Comparison of ENCODE assay signal across 21 cellular contexts in genomic region chr5:78801413-78801812, GRCh38.
A peak's percentile ranks its signal among the peaks of the same experiment; 100 is the strongest.
DNase-seq lines count a peak whose midpoint lies in the region; ATAC-seq, FAIRE-seq and TF ChIP-seq lines count a peak whose summit lies in the region.
"Had no signal": no experiment of that assay in that cellular context is flagged by ENCODE, and none has a peak within 500 bp of the region (broad histone marks: within the 10 kb centered on the region; RNA-seq: fewer than 3 reads in every experiment).

No MANE protein-coding gene starts in this region.

- H3K23ac ChIP-seq in mesenchymal stem cell (ENCODE audit: low read length in 2 of 2) = no peak overlapping the region

- H3K18ac ChIP-seq in mesenchymal stem cell (ENCODE audit: low read depth in 1 of 2, low read length in 2 of 2) = peak overlapping the region in 1 of 2 experiments; percentile 41

- TF ChIP-seq EP300 in HepG2 (IDR thresholded peaks at IDR 0.05; ENCODE audit: low read depth in 2 of 2, low read length in 2 of 2) (no peak), HepG2 (CRISPR knock-in tag; IDR thresholded peaks at IDR 0.05; ENCODE audit: borderline replicate concordance) (no peak)

- POLR2A ChIA-PET in HepG2 (lab: Yijun Ruan, JAX) = no interaction called here
- POLR2A ChIA-PET in T-cell (lab: Charles Lee) = no interaction called here

- H2AFZ ChIP-seq in HepG2 (ENCODE audit: low read length) = no peak overlapping the region
- H2AFZ ChIP-seq in mesenchymal stem cell (ENCODE audit: low read depth, low read length) = no peak overlapping the region

- no peak overlapping the region for H3K9ac ChIP-seq in HepG2 (ENCODE audit: insufficient read depth, low read depth, low read length)
- no peak overlapping the region for H3K9ac ChIP-seq in mesenchymal stem cell (ENCODE audit: low read length)
- H3K9ac ChIP-seq: BLaER1 had no signal

- ATAC-seq in HepG2 (no peak), right lobe of liver (no peak), HG02759 (IDR thresholded peaks at IDR 0.05; ENCODE audit: unreplicated experiment) (no peak), T-cell (replicated peaks in 1 of 4) (no peak)
- ATAC-seq: GM12878 had no signal

- no TSS peak for BruUV-seq in HepG2 (replicated peaks; lab: Mats Ljungman, UMichigan)

- H3K27me3 Mint-ChIP-seq in T-cell = no peaks in the 10 kb centered on the region
- H3K27me3 Mint-ChIP-seq: CD4-positive, alpha-beta memory T cell had no signal

- in situ Hi-C loops in HepG2 (cut with HindIII; ENCODE audit: extremely low pct_ligation_motif_present, low pct_unique_long_range_greater_than_20kb) = no loop called here

- H3K79me1 ChIP-seq in mesenchymal stem cell (replicated peaks; ENCODE audit: low read length, poor library complexity, severe bottlenecking) = peaks cover 3% of the 10 kb centered on the region

- no peak for FAIRE-seq in HepG2 (lab: Jason Lieb, UNC)
- FAIRE-seq: GM12878, GM19239, H1, HTR-8/SVneo had no signal

- peak overlapping the region; percentile 18 for H2AK5ac ChIP-seq in mesenchymal stem cell (ENCODE audit: low read length, severe bottlenecking)

- H2BK120ac ChIP-seq in mesenchymal stem cell (ENCODE audit: low read depth, low read length) = no peak overlapping the region

- H2BK12ac ChIP-seq in mesenchymal stem cell (ENCODE audit: low read length in 2 of 2) = no peak overlapping the region

- H3K9me3 Mint-ChIP-seq in T-cell = peaks cover 6 to 15% (median 10%) of the 10 kb centered on the region in 3 donors

- H2BK15ac ChIP-seq in mesenchymal stem cell (ENCODE audit: low read depth, poor library complexity, severe bottlenecking) = no peak overlapping the region

- H3K4me1 Mint-ChIP-seq in T-cell = peaks cover 0 to 4% (median 0%) of the 10 kb centered on the region in 3 donors
- H3K4me1 Mint-ChIP-seq: CD14-positive monocyte, H9 had no signal

- H3K36me3 Mint-ChIP-seq in T-cell = peaks cover 49% of the 10 kb centered on the region

- WGBS in HepG2 (ENCODE audit: low lambda C conversion rate) = 98% methylated on average over 7 of the region's 8 CpGs
- WGBS in right lobe of liver (ENCODE audit: insufficient coverage, low coverage, low lambda C conversion rate, missing lambda C conversion rate) = 82% methylated on average over 2 of the region's 8 CpGs
- WGBS in mesenchymal stem cell = 97% methylated on average over 8 of the region's 8 CpGs

- TF ChIP-seq POLR2A in HepG2 (IDR thresholded peaks at IDR 0.05; ENCODE audit: insufficient read depth in 1 of 2, low read depth in 2 of 2, low read length in 2 of 2) (no peak), right lobe of liver (IDR thresholded peaks at IDR 0.05) (no peak)

- peaks cover 2% of the 10 kb centered on the region for H3K4me1 ChIP-seq in HepG2 (ENCODE audit: insufficient read depth, low read length)
- H3K4me1 ChIP-seq in right lobe of liver = no peaks in the 10 kb centered on the region
- H3K4me1 ChIP-seq in mesenchymal stem cell (ENCODE audit: control insufficient read depth, insufficient read depth, low read depth, low read length) = peaks cover 9% of the 10 kb centered on the region
- H3K4me1 ChIP-seq: BLaER1 had no signal

- no peaks in the 10 kb centered on the region for H3K9me3 ChIP-seq in HepG2 (ENCODE audit: low read length)
- H3K9me3 ChIP-seq in right lobe of liver = no peaks in the 10 kb centered on the region
- H3K9me3 ChIP-seq in mesenchymal stem cell (ENCODE audit: control insufficient read depth, low read length) = no peaks in the 10 kb centered on the region

- no peak overlapping the region for H3K4me3 Mint-ChIP-seq in T-cell
- H3K4me3 Mint-ChIP-seq: CD14-positive monocyte; CD4-positive, alpha-beta memory T cell; H9 had no signal

- H3K4me2 ChIP-seq in HepG2 (ENCODE audit: low read depth, low read length) (no peak overlapping the region), mesenchymal stem cell (ENCODE audit: low read length, poor library complexity, severe bottlenecking) (no peak overlapping the region)
- H3K4me2 ChIP-seq: BLaER1 had no signal

- H3K14ac ChIP-seq in mesenchymal stem cell (ENCODE audit: low read length in 2 of 2) = peak overlapping the region in 1 of 2 experiments; percentile 62

- H3K36me3 ChIP-seq in HepG2 (replicated peaks in 1 of 2; ENCODE audit: control insufficient read depth in 1 of 2, insufficient read depth in 2 of 2, low read length in 2 of 2) (peaks cover 9 to 19% of the 10 kb centered on the region in 2 experiments; a peak in 4 of 5 replicates), right lobe of liver (no peaks in the 10 kb centered on the region), mesenchymal stem cell (ENCODE audit: control insufficient read depth in 1 of 2, insufficient read depth in 2 of 2, low read depth in 1 of 2, low read length in 2 of 2) (peaks cover 0 to 4% of the 10 kb centered on the region in 2 experiments)

- DNase-seq in HepG2 (ENCODE audit: low spot score) (no peak), right lobe of liver (no peak), RPMI7951 (ENCODE audit: low read depth) (peak; percentile 63), mesenchymal stem cell (no peak), hippocampal formation (lab: John Stamatoyannopoulos, UW) (no peak), T-cell (no peak)
- DNase-seq: 8988T; Calu3; CD4-positive, alpha-beta memory T cell; DMS53; DND-41; EL; H9 had no signal

- no peak overlapping the region for H2BK5ac ChIP-seq in mesenchymal stem cell (ENCODE audit: low read depth, low read length, poor library complexity, severe bottlenecking)

- CTCF ChIA-PET in HepG2 (lab: Yijun Ruan, JAX; ENCODE audit: low intra/inter-chr PET ratio, low total read pairs) = no interaction called here
- CTCF ChIA-PET in T-cell (lab: Charles Lee) = no interaction called here

- intact Hi-C loops in HepG2 (cut with micrococcal nuclease; ENCODE audit: unreplicated experiment) (no loop called here), right lobe of liver (cut with DNase I) (no loop called here)

- H3K4me3 ChIP-seq in HepG2 (replicated peaks in 1 of 3; ENCODE audit: insufficient read depth in 1 of 3, low read depth in 2 of 3, low read length in 3 of 3) (no peak overlapping the region), right lobe of liver (no peak overlapping the region), mesenchymal stem cell (ENCODE audit: insufficient read depth in 1 of 2, low read depth in 1 of 2, low read length in 2 of 2) (no peak overlapping the region)
- H3K4me3 ChIP-seq: BLaER1, GM12878 had no signal

- H3K27me3 ChIP-seq in HepG2 (ENCODE audit: control insufficient read depth in 1 of 2, insufficient read depth in 2 of 2, low read length in 2 of 2) (no peaks in the 10 kb centered on the region), right lobe of liver (no peaks in the 10 kb centered on the region), mesenchymal stem cell (ENCODE audit: control insufficient read depth in 1 of 2, insufficient read depth in 1 of 2, low read length in 2 of 2) (no peaks in the 10 kb centered on the region)
- H3K27me3 ChIP-seq: BLaER1 had no signal

- TF ChIP-seq CTCF in HepG2 (CRISPR knock-in tag; IDR thresholded peaks at IDR 0.05) (no peak), right lobe of liver (IDR thresholded peaks at IDR 0.05) (no peak)

- no peak overlapping the region for H3K27ac Mint-ChIP-seq in T-cell
- H3K27ac Mint-ChIP-seq: CD4-positive, alpha-beta memory T cell; H9 had no signal

- no peak overlapping the region for H4K91ac ChIP-seq in mesenchymal stem cell (ENCODE audit: low read length)

- H3K4ac ChIP-seq in mesenchymal stem cell (ENCODE audit: low read depth in 1 of 2, low read length in 2 of 2) = no peak overlapping the region

- H3K79me2 ChIP-seq in HepG2 (ENCODE audit: insufficient read depth, low read length) = no peaks in the 10 kb centered on the region

- no peaks in the 10 kb centered on the region for H4K20me1 ChIP-seq in HepG2 (ENCODE audit: insufficient read depth, low read length)
- H4K20me1 ChIP-seq: BLaER1 had no signal

- no peak for TF ChIP-seq RAD21 in HepG2 (CRISPR knock-in tag; IDR thresholded peaks at IDR 0.05)

- H3K27ac ChIP-seq in HepG2 (ENCODE audit: extremely low read length, insufficient read depth, low read length) = no peak overlapping the region
- H3K27ac ChIP-seq in right lobe of liver = no peak overlapping the region
- no peak overlapping the region for H3K27ac ChIP-seq in mesenchymal stem cell (ENCODE audit: low read length, poor library complexity, severe bottlenecking)
- H3K27ac ChIP-seq: BLaER1, HL-60 had no signal

- no peak overlapping the region for H4K8ac ChIP-seq in mesenchymal stem cell (ENCODE audit: low read length)

TF ChIP-seq in HepG2, 621 proteins besides CTCF, POLR2A, EP300 and RAD21:
- TF ChIP-seq SKI (IDR thresholded peaks at IDR 0.05; ENCODE audit: partially characterized antibody) (no peak), RBM22 (optimal IDR thresholded peaks at IDR 0.05; ENCODE audit: low read length) (peak; percentile 62)
